Comparison of ENCODE assay signal across 19 cellular contexts in the genomic region with DNA sequence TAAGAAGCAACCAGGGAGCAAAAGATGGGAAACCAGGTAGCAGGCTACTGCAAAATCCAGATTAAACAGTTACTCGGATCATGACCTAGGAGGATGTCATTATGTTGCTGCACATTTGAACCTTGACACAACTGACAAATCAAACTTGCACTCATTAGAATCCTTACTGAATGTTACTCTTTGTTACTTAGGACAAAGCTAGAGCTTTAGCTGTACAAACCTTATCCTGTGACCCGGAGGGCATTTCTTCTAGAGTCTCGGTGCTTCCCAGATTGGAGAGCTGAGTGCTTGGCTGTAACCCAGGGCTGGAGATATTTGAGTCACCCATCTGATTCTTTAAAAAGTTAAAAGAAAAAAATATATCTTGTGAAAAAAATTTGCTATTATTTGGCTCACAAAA. TPM values are rescaled to one million over a fixed set of nuclear protein-coding genes. Genes with fewer than 3 reads are reported as not detected.
DNase-seq lines count a peak whose midpoint lies in the region; ATAC-seq and TF ChIP-seq lines count a peak whose summit lies in the region.
"Had no signal": no experiment of that assay in that cellular context is flagged by ENCODE, and none has a peak within 500 bp of the region (broad histone marks: within the 10 kb centered on the region; RNA-seq: fewer than 3 reads in every experiment).

No MANE protein-coding gene starts in this region.

- in situ Hi-C loops in G401 (cut with HindIII; ENCODE audit: low sequenced_read_pairs), result no loop called here

- H3K27me3 Mint-ChIP-seq in brain, result no peaks in the 10 kb centered on the region
- H3K27me3 Mint-ChIP-seq: activated naive CD8-positive, alpha-beta T cell treated with anti-CD3 and anti-CD28 coated beads for 36 hours; naive B cell had no signal

- intact Hi-C loops in left cardiac atrium (cut with DNase I), result loop anchor here in 1 of 2 donors (5.0 kb wide), 1 partner anchor 408 kb away; no protein-coding TSS in a partner anchor
- intact Hi-C loops in psoas muscle (cut with DNase I), result loop anchor here in 1 of 2 donors (5.0 kb wide), 1 partner anchor 408 kb away; no protein-coding TSS in a partner anchor

- peak overlapping the region in 3 of 5 experiments; percentile 21 to 88 (median 22) for H3K27ac Mint-ChIP-seq in brain
- H3K27ac Mint-ChIP-seq: activated naive CD8-positive, alpha-beta T cell treated with anti-CD3 and anti-CD28 coated beads for 36 hours had no signal

- no peaks in the 10 kb centered on the region for H3K9me3 Mint-ChIP-seq in brain
- H3K9me3 Mint-ChIP-seq: activated naive CD8-positive, alpha-beta T cell treated with anti-CD3 and anti-CD28 coated beads for 36 hours; naive B cell had no signal

- DNase-seq in G401 (ENCODE audit: low spot score) (peak; percentile 37), left cardiac atrium (no peak), psoas muscle (no peak), NCI-H146 treated with DMSO at 0.1 percent for 48 hours (lab: John Stamatoyannopoulos, UW; ENCODE audit: unreplicated experiment) (no peak), kidney glomerular epithelial cell (lab: John Stamatoyannopoulos, UW) (no peak)
- DNase-seq: activated CD4-positive, alpha-beta T cell treated with anti-CD3 and anti-CD28 coated beads, Interleukin-2, amount 50 U/mL, for 1 hour; activated naive CD8-positive, alpha-beta T cell treated with anti-CD3 and anti-CD28 coated beads for 36 hours; activated T-cell treated with anti-CD3 and anti-CD28 coated beads, Interleukin-2, amount 50 U/mL, for 1 hour; central memory CD4-positive, alpha-beta T cell; COR-L47; Kasumi-1; naive B cell; NCI-H1105 treated with DMSO at 0.1 percent for 48 hours; NCI-H774; stimulated activated CD4-positive, alpha-beta T cell treated with anti-CD3 and anti-CD28 coated beads, Interleukin-12 subunit alpha, Interleukin-12 subunit beta, amount 100 ng/mL, for 4 hours had no signal

- H3K27ac ChIP-seq in psoas muscle, result peak overlapping the region; percentile 21
- H3K27ac ChIP-seq: prostate gland had no signal

- peaks cover 6 to 51% of the 10 kb centered on the region in 2 donors for H3K36me3 ChIP-seq in psoas muscle (ENCODE audit: insufficient read depth in 1 of 2, low read depth in 1 of 2)
- H3K36me3 ChIP-seq: prostate gland had no signal

- peaks cover 58% of the 10 kb centered on the region for H3K36me3 Mint-ChIP-seq in brain

- 33 to 64% (median 39%) methylated on average over 3 of the region's 3 CpGs for WGBS in psoas muscle, 3 donors

- TF ChIP-seq CTCF in brain (conservative IDR thresholded peaks at IDR 0.05), result no peak
- TF ChIP-seq CTCF in psoas muscle (IDR thresholded peaks at IDR 0.05), result no peak

- H3K9me3 ChIP-seq in psoas muscle, result no peaks in the 10 kb centered on the region
- H3K9me3 ChIP-seq: prostate gland had no signal

- no peak overlapping the region for H3K4me3 ChIP-seq in psoas muscle
- H3K4me3 ChIP-seq: prostate gland had no signal

- peak; percentile 36 to 54 for ATAC-seq in left cardiac atrium
- ATAC-seq in psoas muscle, result no peak
- no peak for ATAC-seq in HG02571 (IDR thresholded peaks at IDR 0.05; ENCODE audit: unreplicated experiment)
- no peak for ATAC-seq in GM18517 (IDR thresholded peaks at IDR 0.05; ENCODE audit: unreplicated experiment)

- no peaks in the 10 kb centered on the region for H3K27me3 ChIP-seq in psoas muscle (ENCODE audit: insufficient read depth in 3 of 3, low read length in 2 of 3)

- H3K4me1 ChIP-seq in psoas muscle, result peaks cover 12% of the 10 kb centered on the region
- H3K4me1 ChIP-seq: prostate gland had no signal

- no peak overlapping the region for H3K4me3 Mint-ChIP-seq in brain
- H3K4me3 Mint-ChIP-seq: activated naive CD8-positive, alpha-beta T cell treated with anti-CD3 and anti-CD28 coated beads for 36 hours had no signal

- no peaks in the 10 kb centered on the region for H3K4me1 Mint-ChIP-seq in brain
- H3K4me1 Mint-ChIP-seq: naive B cell had no signal

RNA-seq across cellular contexts. Expression of gene DCP1A, which starts 43.4 kb away (rescaled TPM):
- 17.8 and 29.8 TPM in 2 replicates for total RNA-seq in G401 (2014; rRNA removed; shearing (Covaris generic))
- 8.0 TPM for polyA plus RNA-seq in brain (ENCODE audit: insufficient read depth, low read depth, low replicate concordance)
- total RNA-seq in left cardiac atrium, result 10 to 100 TPM; 17.4 to 21.3 TPM
- 10 to 100 TPM; 16.2 to 19.3 (median 17.7) TPM for total RNA-seq in psoas muscle
- 10 to 100 TPM in 1 of 3 donors, 1 to 10 TPM in 2; 4.8 to 11.1 (median 8.7) TPM for polyA plus RNA-seq in psoas muscle

RNA-seq across cellular contexts. Expression of gene TKT, which starts 48.1 kb away (rescaled TPM):
- 976 and 1,104 TPM in 2 replicates for total RNA-seq in G401 (2014; rRNA removed; shearing (Covaris generic))
- polyA plus RNA-seq in brain (ENCODE audit: insufficient read depth, low read depth, low replicate concordance), result 199 TPM
- 10 to 100 TPM; 91.0 to 92.4 TPM for total RNA-seq in left cardiac atrium
- 10 to 100 TPM; 16.8 to 51.9 (median 21.2) TPM for total RNA-seq in psoas muscle
- 10 to 100 TPM; 10.5 to 25.6 (median 23.7) TPM for polyA plus RNA-seq in psoas muscle

Comparison
In these comparisons a context has a peak if more than half of its experiments do, and no peak if none do; other contexts are left out.
1. ATAC-seq: peak in left cardiac atrium (2 of 2); none in psoas muscle (0 of 4), HG02571 (single experiment) and GM18517 (single experiment).
2. RNA of gene TKT, which starts 48.1 kb away (total RNA-seq): 976 to 1,104 TPM in G401; 91.0 to 92.4 TPM in left cardiac atrium and 16.8 to 51.9 TPM in psoas muscle; every median in the first group is over 10 times any median in the second.